ENCODE assay signal across 11 cellular contexts in the genomic region with DNA sequence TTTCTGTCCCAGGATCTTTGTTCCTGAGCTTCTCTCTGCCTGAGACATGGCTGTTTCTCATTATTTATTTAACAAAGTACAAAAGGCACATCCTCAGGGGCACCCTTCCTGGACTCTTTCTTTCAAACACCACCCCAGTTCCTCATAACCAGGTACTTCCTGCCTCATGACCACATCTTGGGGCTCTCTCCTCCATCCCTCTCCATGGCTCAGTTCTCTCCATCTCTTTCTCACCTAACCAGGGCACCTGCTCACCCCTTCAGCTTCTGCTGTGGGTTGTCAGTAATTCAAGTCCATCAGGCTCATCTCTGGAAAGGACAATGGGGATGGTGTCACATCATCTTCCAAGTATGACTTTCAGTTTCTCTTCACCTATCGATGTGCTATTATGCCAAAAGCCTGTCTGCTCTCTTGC.
DNase-seq lines count a peak whose midpoint lies in the region; ATAC-seq and TF ChIP-seq lines count a peak whose summit lies in the region.
"Had no signal": no experiment of that assay in that cellular context is flagged by ENCODE, and none has a peak within 500 bp of the region (broad histone marks: within the 10 kb centered on the region; RNA-seq: fewer than 3 reads in every experiment).

No MANE protein-coding gene starts in this region.

- ATAC-seq in omental fat pad (ENCODE audit: low FRiP score): peak; percentile 19
- ATAC-seq in HG03159 (IDR thresholded peaks at IDR 0.05; ENCODE audit: unreplicated experiment): no peak
- ATAC-seq in GM19455 (IDR thresholded peaks at IDR 0.05; ENCODE audit: unreplicated experiment): no peak
- ATAC-seq in GM18858 (IDR thresholded peaks at IDR 0.05; ENCODE audit: unreplicated experiment): no peak

- H3K27ac ChIP-seq in AG04450 (ENCODE audit: low read depth, low read length): peak overlapping the region; percentile 98
- H3K27ac ChIP-seq in breast epithelium: peak overlapping the region; percentile 76 to 87

- no peak for TF ChIP-seq CTCF in AG04450 (IDR thresholded peaks at IDR 0.05; ENCODE audit: low read depth, low read length)
- TF ChIP-seq CTCF in HFFc6 (IDR thresholded peaks at IDR 0.05): no peak
- TF ChIP-seq CTCF in breast epithelium (IDR thresholded peaks at IDR 0.05): no peak
- TF ChIP-seq CTCF in omental fat pad (IDR thresholded peaks at IDR 0.05): no peak

- POLR2A ChIA-PET in AG04450 (lab: Yijun Ruan, JAX): interaction anchor here (0.6 to 1.5 kb wide), 13 partner anchors 11 to 681 kb away, joined by 3 to 8 read pairs (median 4); a partner anchor contains a TSS

- H3K27ac Mint-ChIP-seq in HFFc6: peak overlapping the region; percentile 100
- H3K27ac Mint-ChIP-seq: dendritic cell treated with granulocyte-macrophage colony-stimulating factor and Interleukin-4, amounts not matched to agents 40 ng/mL and 50 ng/mL, for 4 days had no signal

- H3K27me3 ChIP-seq in AG04450 (ENCODE audit: control insufficient read depth, insufficient read depth, low read length) (no peaks in the 10 kb centered on the region), breast epithelium (no peaks in the 10 kb centered on the region)

- no peaks in the 10 kb centered on the region for H3K36me3 ChIP-seq in breast epithelium

- no peaks in the 10 kb centered on the region for H3K9me3 Mint-ChIP-seq in HFFc6
- H3K9me3 Mint-ChIP-seq: dendritic cell treated with granulocyte-macrophage colony-stimulating factor and Interleukin-4, amounts not matched to agents 40 ng/mL and 50 ng/mL, for 4 days; neural crest cell had no signal

- H3K4me3 Mint-ChIP-seq in HFFc6: peak overlapping the region; percentile 96
- H3K4me3 Mint-ChIP-seq: neural crest cell had no signal

- H3K36me3 Mint-ChIP-seq in HFFc6 (ENCODE audit: low read depth): peaks cover 5% of the 10 kb centered on the region; the same call in 1 of the 2 replicates

- peaks cover 55% of the 10 kb centered on the region for H3K4me1 Mint-ChIP-seq in HFFc6 (ENCODE audit: low read depth)

- CTCF ChIA-PET in AG04450 (lab: Charles Lee): interaction anchor here (0.7 to 1.2 kb wide), 2 partner anchors 670 to 681 kb away, joined by 3 to 4 read pairs; a partner anchor contains a TSS

- intact Hi-C loops in breast epithelium (cut with DNase I; ENCODE audit: low total_unique reads): no loop called here

- H3K9me3 ChIP-seq in AG04450 (ENCODE audit: control insufficient read depth, insufficient read depth, low read length) (no peaks in the 10 kb centered on the region), breast epithelium (no peaks in the 10 kb centered on the region)

- no peaks in the 10 kb centered on the region for H3K27me3 Mint-ChIP-seq in HFFc6 (ENCODE audit: insufficient read depth)
- H3K27me3 Mint-ChIP-seq: dendritic cell treated with granulocyte-macrophage colony-stimulating factor and Interleukin-4, amounts not matched to agents 40 ng/mL and 50 ng/mL, for 4 days had no signal

- DNase-seq in AG04450 (ENCODE audit: low read depth, low spot score): no peak
- no peak for DNase-seq in HFFc6
- DNase-seq in breast epithelium (ENCODE audit: low spot score in 2 of 2): no peak
- no peak for DNase-seq in omental fat pad (ENCODE audit: low spot score)
- no peak for DNase-seq in NCI-H82 (lab: John Stamatoyannopoulos, UW)
- DNase-seq: DMS53 had no signal

- H3K4me3 ChIP-seq in AG04450 (ENCODE audit: low read depth, low read length): peak overlapping the region; percentile 62
- peak overlapping the region; percentile 30 to 59 (median 31) for H3K4me3 ChIP-seq in breast epithelium

- TF ChIP-seq POLR2A in breast epithelium (IDR thresholded peaks at IDR 0.05): no peak

- peaks cover 0 to 3% of the 10 kb centered on the region in 2 donors for H3K4me1 ChIP-seq in breast epithelium
